Comparison of ENCODE assay signal across 1 cellular context in the genomic region with DNA sequence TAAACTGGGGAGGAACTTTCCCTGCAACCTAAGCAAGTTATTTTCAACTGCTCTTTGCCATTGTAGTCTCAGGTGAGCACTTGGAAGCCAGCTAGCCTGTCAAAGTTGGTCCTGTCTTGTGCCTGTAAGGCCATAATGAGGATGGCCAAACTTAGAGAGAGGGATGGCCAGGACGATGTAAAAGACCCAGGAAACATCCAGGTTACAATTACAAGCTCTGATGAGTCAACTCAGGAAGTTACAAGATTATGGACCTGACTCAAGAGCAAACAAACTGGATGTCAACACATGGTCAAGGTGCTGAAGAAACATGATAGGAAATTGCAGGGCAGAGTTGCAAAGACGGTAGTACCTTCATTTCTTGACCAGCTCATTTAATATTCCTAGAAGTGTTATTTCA.
TF ChIP-seq lines count a peak whose summit lies in the region.

No MANE protein-coding gene starts in this region.

TF ChIP-seq in HEK293, 187 proteins besides CTCF, POLR2A, EP300 and RAD21 (continued from another document):
- TF ChIP-seq ZFP41 (tag by site-specific recombination; IDR thresholded peaks at IDR 0.05; ENCODE audit: borderline replicate concordance) (no peak), ZBTB17 (tag by site-specific recombination; IDR thresholded peaks at IDR 0.05) (peak; percentile 97), ZNF366 (tag by site-specific recombination; conservative IDR thresholded peaks at IDR 0.05) (peak; percentile 89), ZNF362 (tag by site-specific recombination; IDR thresholded peaks at IDR 0.05) (no peak), ZNF335 (tag by site-specific recombination; conservative IDR thresholded peaks at IDR 0.05) (peak; percentile 69)
